In the genomic region with DNA sequence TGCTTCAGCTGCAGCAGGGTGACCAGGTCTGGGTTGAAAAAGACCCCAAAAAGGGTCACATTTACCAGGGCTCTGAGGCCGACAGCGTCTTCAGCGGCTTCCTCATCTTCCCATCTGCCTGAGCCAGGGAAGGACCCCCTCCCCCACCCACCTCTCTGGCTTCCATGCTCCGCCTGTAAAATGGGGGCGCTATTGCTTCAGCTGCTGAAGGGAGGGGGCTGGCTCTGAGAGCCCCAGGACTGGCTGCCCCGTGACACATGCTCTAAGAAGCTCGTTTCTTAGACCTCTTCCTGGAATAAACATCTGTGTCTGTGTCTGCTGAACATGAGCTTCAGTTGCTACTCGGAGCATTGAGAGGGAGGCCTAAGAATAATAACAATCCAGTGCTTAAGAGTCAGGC, we compare ENCODE assay signal across 13 cellular contexts. TPM values are rescaled to one million over a fixed set of nuclear protein-coding genes. Genes with fewer than 3 reads are reported as not detected.
DNase-seq lines count a peak whose midpoint lies in the region; ATAC-seq and TF ChIP-seq lines count a peak whose summit lies in the region.
"Had no signal": no experiment of that assay in that cellular context is flagged by ENCODE, and none has a peak within 500 bp of the region (broad histone marks: within the 10 kb centered on the region; RNA-seq: fewer than 3 reads in every experiment).

No MANE protein-coding gene starts in this region.

- no peaks in the 10 kb centered on the region for H3K27me3 ChIP-seq in colonic mucosa
- H3K27me3 ChIP-seq in mesendoderm (ENCODE audit: insufficient read depth, low read length, poor library complexity), result no peaks in the 10 kb centered on the region
- peaks cover 0 to 28% of the 10 kb centered on the region in 2 donors for H3K27me3 ChIP-seq in tibial nerve
- H3K27me3 ChIP-seq: ascending aorta, vagina had no signal

- H3K18ac ChIP-seq in mesendoderm (ENCODE audit: low read length), result no peak overlapping the region

- H3K4me1 ChIP-seq in colonic mucosa (no peaks in the 10 kb centered on the region), mesendoderm (ENCODE audit: control insufficient read depth, low read depth, low read length) (no peaks in the 10 kb centered on the region), tibial nerve (peaks cover 0 to 7% (median 2%) of the 10 kb centered on the region in 4 donors)
- H3K4me1 ChIP-seq: ascending aorta, vagina had no signal

- no peak overlapping the region for H3K4ac ChIP-seq in mesendoderm (ENCODE audit: low read depth, low read length)

- intact Hi-C loops in colonic mucosa (cut with DNase I), result no loop called here

- H3K9ac ChIP-seq in colonic mucosa (ENCODE audit: low read depth in 2 of 2, low read length in 2 of 2), result no peak overlapping the region
- H3K9ac ChIP-seq in mesendoderm (ENCODE audit: low read length), result no peak overlapping the region

- H3K4me3 ChIP-seq in colonic mucosa (no peak overlapping the region), mesendoderm (ENCODE audit: low read length) (no peak overlapping the region), tibial nerve (peak overlapping the region in 1 of 4 donors; percentile 41)
- H3K4me3 ChIP-seq: ascending aorta, vagina had no signal

- peak overlapping the region; percentile 70 for H3K56ac ChIP-seq in mesendoderm (ENCODE audit: low read length)

- H3K79me2 ChIP-seq in mesendoderm (ENCODE audit: control insufficient read depth, insufficient read depth, low read length), result no peaks in the 10 kb centered on the region

- no peak overlapping the region for H3K23ac ChIP-seq in mesendoderm (ENCODE audit: low read length)

- DNase-seq in D341Med (ENCODE audit: low spot score), result peak; percentile 61
- peak; percentile 56 for DNase-seq in HT1080 (ENCODE audit: low read depth)
- DNase-seq in colonic mucosa, result no peak
- peak; percentile 89 for DNase-seq in mesendoderm
- no peak for DNase-seq in NCI-H748 (lab: John Stamatoyannopoulos, UW; ENCODE audit: unreplicated experiment)
- DNase-seq in tibial nerve (ENCODE audit: low spot score in 2 of 2), result no peak
- DNase-seq in COR-L47 (lab: John Stamatoyannopoulos, UW), result no peak
- DNase-seq: activated CD4-positive, alpha-beta memory T cell treated with anti-CD3 and anti-CD28 coated beads, Interleukin-2, amount 10 ng/mL, durations not matched to agents 7 days and 5 days had no signal

- H3K79me1 ChIP-seq in mesendoderm (ENCODE audit: low read length), result no peaks in the 10 kb centered on the region

- H3K27ac ChIP-seq in colonic mucosa, result peak overlapping the region; percentile 17
- no peak overlapping the region for H3K27ac ChIP-seq in mesendoderm (ENCODE audit: low read depth, low read length)
- no peak overlapping the region for H3K27ac ChIP-seq in tibial nerve
- H3K27ac ChIP-seq: ascending aorta, vagina had no signal

- H4K5ac ChIP-seq in mesendoderm (ENCODE audit: low read length), result no peak overlapping the region

- no peak for TF ChIP-seq CTCF in colonic mucosa (IDR thresholded peaks at IDR 0.05)
- TF ChIP-seq CTCF in tibial nerve (IDR thresholded peaks at IDR 0.05), result no peak

- no peak overlapping the region for H2BK15ac ChIP-seq in mesendoderm (replicated peaks; ENCODE audit: low read depth)

- H3K4me2 ChIP-seq in mesendoderm (ENCODE audit: low read length), result no peak overlapping the region

- no peak overlapping the region for H2AK5ac ChIP-seq in mesendoderm (ENCODE audit: low read length)

- no peak overlapping the region for H2BK5ac ChIP-seq in mesendoderm (ENCODE audit: low read length)

- no peak for TF ChIP-seq EP300 in tibial nerve (IDR thresholded peaks at IDR 0.05)

- H4K8ac ChIP-seq in mesendoderm (ENCODE audit: low read depth, low read length), result no peak overlapping the region

- no peak overlapping the region for H2BK120ac ChIP-seq in mesendoderm (ENCODE audit: low read depth, low read length)

- TF ChIP-seq POLR2A in tibial nerve (IDR thresholded peaks at IDR 0.05), result no peak

- no peaks in the 10 kb centered on the region for H3K36me3 ChIP-seq in colonic mucosa
- H3K36me3 ChIP-seq in mesendoderm (ENCODE audit: control insufficient read depth, insufficient read depth, low read length), result no peaks in the 10 kb centered on the region
- H3K36me3 ChIP-seq in tibial nerve, result no peaks in the 10 kb centered on the region
- H3K36me3 ChIP-seq: ascending aorta, heart left ventricle, vagina had no signal

- no peak for ATAC-seq in GM19035 (IDR thresholded peaks at IDR 0.05; ENCODE audit: unreplicated experiment)
- ATAC-seq: heart left ventricle had no signal

- no CpG with 5 or more reads among the region's 8 CpGs for WGBS in mesendoderm (ENCODE audit: extremely low coverage, insufficient coverage, low lambda C conversion rate)
- 19 to 23% methylated on average over 8 of the region's 8 CpGs for WGBS in tibial nerve, 2 donors

- H3K9me3 ChIP-seq in colonic mucosa, result no peaks in the 10 kb centered on the region
- H3K9me3 ChIP-seq in tibial nerve, result no peaks in the 10 kb centered on the region
- H3K9me3 ChIP-seq: ascending aorta, heart left ventricle, vagina had no signal

RNA-seq across cellular contexts. Expression of a gene that starts 2.9 kb away (rescaled TPM):
- total RNA-seq in HT1080 (2014; rRNA removed; shearing (Covaris generic)), result not detected in 2 replicates
- polyA plus RNA-seq in HT1080 (2015; cell fraction: cytosol; rRNA removed), result not detected in 2 replicates
- polyA plus RNA-seq in HT1080 (2015; cell fraction: nucleus; rRNA removed), result not detected in 2 replicates
- 10 to 100 TPM; 38.5 to 72.4 TPM for total RNA-seq in colonic mucosa
- not detected for polyA plus RNA-seq in mesendoderm (2013, experiment 1 of 2)
- polyA plus RNA-seq in mesendoderm (2013, experiment 2 of 2), result not detected
- total RNA-seq in tibial nerve, result 100 to 1,000 TPM; 139 to 231 (median 182) TPM
- total RNA-seq: activated CD4-positive, alpha-beta memory T cell treated with anti-CD3 and anti-CD28 coated beads, Interleukin-2, amount 10 ng/mL, durations not matched to agents 7 days and 5 days; neural crest cell had no signal

RNA-seq across cellular contexts. Expression of a gene that starts 4.1 kb away (rescaled TPM):
- total RNA-seq in HT1080 (2014; rRNA removed; shearing (Covaris generic)), result not detected in 2 replicates
- polyA plus RNA-seq in HT1080 (2015; cell fraction: cytosol; rRNA removed), result not detected in 2 replicates
- polyA plus RNA-seq in HT1080 (2015; cell fraction: nucleus; rRNA removed), result not detected in 2 replicates
- total RNA-seq in colonic mucosa (10 to 100 TPM; 45.4 to 80.9 TPM), tibial nerve (100 to 1,000 TPM; 130 to 315 (median 188) TPM)
- not detected for polyA plus RNA-seq in mesendoderm (2013, experiment 1 of 2)
- not detected for polyA plus RNA-seq in mesendoderm (2013, experiment 2 of 2)
- total RNA-seq: activated CD4-positive, alpha-beta memory T cell treated with anti-CD3 and anti-CD28 coated beads, Interleukin-2, amount 10 ng/mL, durations not matched to agents 7 days and 5 days; neural crest cell had no signal

RNA-seq across cellular contexts. Expression of a gene that starts 13.8 kb away (rescaled TPM):
- not detected in 2 replicates for total RNA-seq in HT1080 (2014; rRNA removed; shearing (Covaris generic))
- not detected in 2 replicates for polyA plus RNA-seq in HT1080 (2015; cell fraction: cytosol; rRNA removed)
- not detected in 2 replicates for polyA plus RNA-seq in HT1080 (2015; cell fraction: nucleus; rRNA removed)
- total RNA-seq in colonic mucosa, result 10 to 100 TPM; 44.6 to 72.5 TPM
- polyA plus RNA-seq in mesendoderm (2013, experiment 1 of 2), result not detected
- not detected for polyA plus RNA-seq in mesendoderm (2013, experiment 2 of 2)
- 100 to 1,000 TPM; 252 to 592 (median 411) TPM for total RNA-seq in tibial nerve
- total RNA-seq: activated CD4-positive, alpha-beta memory T cell treated with anti-CD3 and anti-CD28 coated beads, Interleukin-2, amount 10 ng/mL, durations not matched to agents 7 days and 5 days; neural crest cell had no signal

Comparison
In these comparisons a context has a peak if more than half of its experiments do, and no peak if none do; other contexts are left out.
1. DNase-seq: peak in D341Med (single experiment), HT1080 (single experiment) and mesendoderm (single experiment); none in colonic mucosa (single experiment), NCI-H748 (single experiment), tibial nerve (0 of 2) and COR-L47 (single experiment).
2. RNA of a gene that starts 2.9 kb away (total RNA-seq): 139 to 231 TPM in tibial nerve and 38.5 to 72.4 TPM in colonic mucosa; not detected in HT1080; every median in the first group is over 10 times any median in the second.
3. RNA of a gene that starts 4.1 kb away (total RNA-seq): 130 to 315 TPM in tibial nerve and 45.4 to 80.9 TPM in colonic mucosa; not detected in HT1080; every median in the first group is over 10 times any median in the second.
4. RNA of a gene that starts 13.8 kb away (total RNA-seq): 252 to 592 TPM in tibial nerve and 44.6 to 72.5 TPM in colonic mucosa; not detected in HT1080; every median in the first group is over 10 times any median in the second.